Comparison of ENCODE assay signal across 8 cellular contexts in the genomic region with DNA sequence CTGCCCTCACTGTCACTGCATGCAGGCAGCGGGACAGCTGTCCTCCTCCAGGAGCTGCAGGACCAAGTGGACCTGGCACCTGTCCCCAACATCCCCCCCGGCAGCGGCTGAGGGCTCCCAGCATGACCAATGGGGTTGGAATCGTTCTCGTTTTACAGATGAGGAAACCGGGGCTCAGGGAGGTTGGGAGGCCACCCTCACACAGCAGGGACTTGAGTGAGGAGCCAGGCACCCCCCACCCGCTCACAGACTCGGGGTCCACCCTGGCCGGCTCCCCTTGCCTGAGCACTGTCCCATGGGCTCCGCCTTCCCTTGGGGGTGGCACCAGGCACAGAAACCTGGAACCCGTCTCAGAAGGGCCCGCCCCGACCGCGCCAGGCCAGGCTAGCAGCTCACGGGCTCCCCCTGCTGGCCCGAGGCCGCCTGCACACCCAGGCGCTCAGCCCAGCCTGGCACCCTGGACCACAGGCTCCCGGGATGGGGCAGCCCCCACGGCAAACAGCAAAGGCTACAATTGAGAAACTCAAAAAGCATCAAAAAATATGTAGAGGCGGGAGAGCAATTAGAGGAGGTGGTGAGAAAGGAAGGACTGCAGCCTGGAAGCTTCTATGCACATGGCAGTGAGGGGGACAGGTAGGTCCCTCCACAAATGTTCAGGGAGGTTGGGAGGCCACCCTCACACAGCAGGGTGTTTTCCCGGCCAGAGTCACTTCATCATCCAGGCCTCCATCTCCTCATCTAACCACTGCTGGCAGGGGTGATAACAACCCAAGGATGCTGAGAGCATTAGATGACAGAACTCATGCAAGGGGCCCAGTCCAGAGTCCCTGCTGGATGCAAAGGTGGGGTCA. TPM values are rescaled to one million over a fixed set of nuclear protein-coding genes. Genes with fewer than 3 reads are reported as not detected.
DNase-seq lines count a peak whose midpoint lies in the region; ATAC-seq and TF ChIP-seq lines count a peak whose summit lies in the region.

No MANE protein-coding gene starts in this region.

- no peak for TF ChIP-seq POLR2A in adrenal gland (IDR thresholded peaks at IDR 0.05)
- TF ChIP-seq POLR2A in spleen (IDR thresholded peaks at IDR 0.05), result no peak

- DNase-seq in ACHN, result peak; percentile 52
- DNase-seq in GM13976 (ENCODE audit: low spot score), result peak; percentile 97
- peak in 33 of 34 experiments; percentile 18 to 74 (median 58) for DNase-seq in T-cell
- peak; percentile 46 to 78 (median 67) for DNase-seq in adrenal gland
- DNase-seq in hepatic stellate cell (ENCODE audit: low spot score), result peak; percentile 95
- peak; percentile 93 for DNase-seq in spleen

- peaks cover 0 to 2% of the 10 kb centered on the region in 2 donors for H3K27me3 Mint-ChIP-seq in T-cell

- H3K79me2 ChIP-seq in KMS-11 (ENCODE audit: insufficient read depth, low read depth), result no peaks in the 10 kb centered on the region

- peak; percentile 92 to 97 (median 93) for ATAC-seq in T-cell (replicated peaks in 1 of 4)
- no peak for ATAC-seq in GM18519 (IDR thresholded peaks at IDR 0.05; ENCODE audit: low FRiP score, unreplicated experiment)

- POLR2A ChIA-PET in T-cell (lab: Charles Lee), result no interaction called here

- H3K27ac ChIP-seq in KMS-11, result no peak overlapping the region
- H3K27ac ChIP-seq in adrenal gland, result no peak overlapping the region
- H3K27ac ChIP-seq in spleen, result no peak overlapping the region

- H3K4me2 ChIP-seq in KMS-11, result peak overlapping the region; percentile 48; the same call in 1 of the 2 replicates

- H2AFZ ChIP-seq in KMS-11 (ENCODE audit: low read depth), result no peak overlapping the region

- H3K4me3 ChIP-seq in KMS-11 (IDR thresholded peaks at IDR 0.05; ENCODE audit: insufficient read depth, low read depth, low read length) (no peak overlapping the region), adrenal gland (no peak overlapping the region), spleen (peak overlapping the region in 2 of 8 donors; percentile 3 to 31)

- H3K9ac ChIP-seq in KMS-11, result no peak overlapping the region

- H3K27me3 ChIP-seq in KMS-11 (ENCODE audit: insufficient read depth, low read depth), result no peaks in the 10 kb centered on the region
- H3K27me3 ChIP-seq in adrenal gland, result no peaks in the 10 kb centered on the region
- no peaks in the 10 kb centered on the region for H3K27me3 ChIP-seq in spleen (replicated peaks in 1 of 7)

- 17 to 31% (median 24%) methylated on average over 4 to 23 of the region's 23 CpGs for WGBS in adrenal gland, 4 donors
- WGBS in spleen, 5 donors, result 10 to 21% (median 17%) methylated on average over 17 to 23 of the region's 23 CpGs

- H3K27ac Mint-ChIP-seq in T-cell, result peak overlapping the region in 1 of 2 donors; percentile 4

- TF ChIP-seq CTCF in GM13976 (IDR thresholded peaks at IDR 0.05; ENCODE audit: borderline replicate concordance, control extremely low read depth, extremely low read depth, insufficient read depth, missing control alignments) (peak; percentile 99), KMS-11 (conservative IDR thresholded peaks at IDR 0.05; ENCODE audit: low read depth, low read length) (peak; percentile 98), adrenal gland (IDR thresholded peaks at IDR 0.05) (peak; percentile 79 to 100 (median 96)), spleen (IDR thresholded peaks at IDR 0.05 in 8 of 11, conservative IDR thresholded peaks at IDR 0.05 in 3 of 11) (peak; percentile 93 to 100 (median 99))

- H3K36me3 ChIP-seq in KMS-11 (ENCODE audit: insufficient read depth) (no peaks in the 10 kb centered on the region), adrenal gland (replicated peaks in 1 of 2) (no peaks in the 10 kb centered on the region), spleen (no peaks in the 10 kb centered on the region)

- no peaks in the 10 kb centered on the region for H4K20me1 ChIP-seq in KMS-11 (ENCODE audit: insufficient read depth)

- no peaks in the 10 kb centered on the region for H3K9me3 ChIP-seq in adrenal gland (replicated peaks in 1 of 3)
- no peaks in the 10 kb centered on the region for H3K9me3 ChIP-seq in spleen

- H3K4me1 ChIP-seq in KMS-11 (ENCODE audit: low read depth, poor library complexity, severe bottlenecking) (peaks cover 7% of the 10 kb centered on the region), adrenal gland (replicated peaks in 1 of 2) (peaks cover 6 to 21% of the 10 kb centered on the region in 2 donors), spleen (peaks cover 13 to 56% (median 37%) of the 10 kb centered on the region in 6 donors)

- intact Hi-C loops in adrenal gland (cut with DNase I), result loop anchor here in 1 of 2 donors (2.0 kb wide), 1 partner anchor 152 kb away; no protein-coding TSS in a partner anchor
- intact Hi-C loops in spleen (cut with DNase I; ENCODE audit: low total_unique reads), result loop anchor here (5.0 kb wide), 1 partner anchor 386 kb away; the partner anchor contains the start of gene ZFTA

- H3K36me3 Mint-ChIP-seq in T-cell, result no peaks in the 10 kb centered on the region

- CTCF ChIA-PET in T-cell (lab: Charles Lee), result no interaction called here

- no peak overlapping the region for H3K4me3 Mint-ChIP-seq in T-cell

- H3K4me1 Mint-ChIP-seq in T-cell, result peaks cover 2 to 5% (median 2%) of the 10 kb centered on the region in 3 donors

- in situ Hi-C loops in ACHN (cut with HindIII; ENCODE audit: low pct_ligation_motif_present, low pct_unique_long_range_greater_than_20kb, low sequenced_read_pairs), result no loop called here
- in situ Hi-C loops in GM13976 (cut with MboI; ENCODE audit: low sequenced_read_pairs, unreplicated experiment), result no loop called here

- no peaks in the 10 kb centered on the region for H3K9me3 Mint-ChIP-seq in T-cell

RNA-seq across cellular contexts. Expression of gene MACROD1, which starts 12.8 kb away (rescaled TPM):
- 10 to 100 TPM in 3 of 5 donors, 1 to 10 TPM in 2; 6.0 to 14.8 (median 10.4) TPM for total RNA-seq in T-cell
- total RNA-seq in adrenal gland, result 10 to 100 TPM; 15.9 to 62.9 (median 26.8) TPM
- 10 to 100 TPM in 2 of 3 donors, 1 to 10 TPM in 1; 5.5 to 60.7 (median 41.1) TPM for polyA plus RNA-seq in adrenal gland
- 10 to 100 TPM in 1 of 7 donors, 1 to 10 TPM in 6; 5.1 to 10.6 (median 7.3) TPM for total RNA-seq in spleen
- polyA plus RNA-seq in spleen, result 10 to 100 TPM in 2 of 3 donors, 1 to 10 TPM in 1; 7.0 to 20.3 (median 17.6) TPM

RNA-seq across cellular contexts. Expression of gene STIP1, which starts 32.9 kb away (rescaled TPM):
- total RNA-seq in T-cell (100 to 1,000 TPM in 3 of 5 donors, 10 to 100 TPM in 2; 61.1 to 133 (median 107) TPM), adrenal gland (100 to 1,000 TPM; 126 to 404 (median 183) TPM), spleen (100 to 1,000 TPM in 2 of 7 donors, 10 to 100 TPM in 5; 61.2 to 111 (median 88.2) TPM)
- polyA plus RNA-seq in adrenal gland (100 to 1,000 TPM in 1 of 3 donors, 10 to 100 TPM in 2; 82.1 to 523 (median 91.4) TPM), spleen (10 to 100 TPM; 30.1 to 68.4 (median 38.8) TPM)

RNA-seq across cellular contexts. Expression of gene FERMT3, which starts 53.5 kb away (rescaled TPM):
- total RNA-seq in T-cell (100 to 1,000 TPM; 115 to 184 (median 161) TPM), adrenal gland (10 to 100 TPM; 16.3 to 77.0 (median 33.7) TPM), spleen (100 to 1,000 TPM; 129 to 248 (median 178) TPM)
- polyA plus RNA-seq in adrenal gland (10 to 100 TPM in 2 of 3 donors, 1 to 10 TPM in 1; 5.5 to 57.8 (median 49.0) TPM), spleen (100 to 1,000 TPM; 120 to 210 (median 159) TPM)
